In the genomic region with DNA sequence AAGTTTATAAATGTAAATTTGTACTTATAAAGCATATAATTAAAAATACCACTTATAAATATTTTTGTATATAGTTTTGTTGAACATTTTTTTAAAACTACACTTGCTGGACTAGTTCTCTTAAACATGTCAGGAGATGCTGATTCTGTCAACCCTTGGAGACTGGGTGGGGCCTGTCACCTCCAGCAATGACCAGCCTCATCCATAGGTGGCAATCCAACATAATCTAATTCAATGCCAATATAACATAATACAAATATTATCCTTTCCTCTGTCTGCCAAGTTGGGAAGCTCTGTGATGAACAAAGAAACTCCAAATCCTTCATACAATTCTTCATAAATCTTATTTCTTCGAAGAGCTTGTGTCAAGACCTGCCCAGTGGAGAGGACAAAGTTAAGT, we compare ENCODE assay signal across 7 cellular contexts.
DNase-seq lines count a peak whose midpoint lies in the region; ATAC-seq and TF ChIP-seq lines count a peak whose summit lies in the region.

No MANE protein-coding gene starts in this region.

- POLR2A ChIA-PET in HEK293T (lab: Yijun Ruan, JAX): no interaction called here

- H3K4me3 Mint-ChIP-seq in T-helper 17 cell: peak overlapping the region; percentile 31

- peak; percentile 73 for ATAC-seq in T-helper 17 cell
- no peak for ATAC-seq in lung (ENCODE audit: insufficient read depth, low FRiP score)
- no peak for ATAC-seq in HG03521 (IDR thresholded peaks at IDR 0.05; ENCODE audit: unreplicated experiment)
- ATAC-seq in GM19328 (IDR thresholded peaks at IDR 0.05; ENCODE audit: unreplicated experiment): no peak

- peak; percentile 15 for TF ChIP-seq CTCF in lung (IDR thresholded peaks at IDR 0.05; ENCODE audit: control extremely low read depth, extremely low read depth)

- H3K36me3 Mint-ChIP-seq in T-helper 17 cell (ENCODE audit: low read depth): peaks cover 12% of the 10 kb centered on the region

- H3K4me1 ChIP-seq in lung (ENCODE audit: control insufficient read depth in 2 of 2, insufficient read depth in 2 of 2, low read length in 2 of 2) (peaks cover 10 to 45% of the 10 kb centered on the region in 2 donors), HAP-1 (peaks cover under 1% of the 10 kb centered on the region; the same call in 1 of the 2 replicates)

- no peak overlapping the region for H3K4me3 ChIP-seq in lung
- no peak overlapping the region for H3K4me3 ChIP-seq in HAP-1

- DNase-seq in ELR (ENCODE audit: low read depth) (peak; percentile 52), HEK293T (ENCODE audit: extremely low spot score) (peak; percentile 26), T-helper 17 cell (no peak), lung (ENCODE audit: low spot score) (no peak), HAP-1 (ENCODE audit: low spot score in 2 of 2) (no peak)

- H3K4me1 Mint-ChIP-seq in T-helper 17 cell: peaks cover 53% of the 10 kb centered on the region

- in situ Hi-C loops in HAP-1 (cut with MboI; ENCODE audit: low sequenced_read_pairs): no loop called here

- H3K27ac Mint-ChIP-seq in T-helper 17 cell: no peak overlapping the region

- H3K27ac ChIP-seq in lung (ENCODE audit: low read depth in 1 of 2, low read length in 1 of 2): peak overlapping the region in 1 of 2 donors; percentile 6

- H3K36me3 ChIP-seq in lung (ENCODE audit: control insufficient read depth in 2 of 2, insufficient read depth in 2 of 2, low read length in 2 of 2): peaks cover 4% of the 10 kb centered on the region in 2 donors
- H3K36me3 ChIP-seq in HAP-1 (replicated peaks): no peaks in the 10 kb centered on the region

- H3K9me3 ChIP-seq in T-helper 17 cell (ENCODE audit: control insufficient read depth, low read length, poor library complexity, severe bottlenecking): no peaks in the 10 kb centered on the region
- H3K9me3 ChIP-seq in lung (ENCODE audit: control insufficient read depth in 2 of 2, insufficient read depth in 1 of 2, low read length in 1 of 2): no peaks in the 10 kb centered on the region
- no peaks in the 10 kb centered on the region for H3K9me3 ChIP-seq in HAP-1

- 39 to 64% methylated on average over 1 of the region's 1 CpG for WGBS in lung, 2 donors

- no peaks in the 10 kb centered on the region for H3K27me3 Mint-ChIP-seq in T-helper 17 cell

- CTCF ChIA-PET in HEK293T (lab: Yijun Ruan, JAX): interaction anchor here (1.1 kb wide), 1 partner anchor 65 kb away, joined by 3 read pairs; no protein-coding TSS in a partner anchor

- no peaks in the 10 kb centered on the region for H3K27me3 ChIP-seq in lung (ENCODE audit: control insufficient read depth, insufficient read depth)
- H3K27me3 ChIP-seq in HAP-1 (ENCODE audit: low read depth): no peaks in the 10 kb centered on the region

TF ChIP-seq in HEK293T, 16 proteins besides CTCF, POLR2A, EP300 and RAD21:
- TF ChIP-seq HDGF (IDR thresholded peaks at IDR 0.05; ENCODE audit: borderline replicate concordance): no peak
- TF ChIP-seq SP1 (IDR thresholded peaks at IDR 0.05): no peak
- TF ChIP-seq ELF4 (IDR thresholded peaks at IDR 0.05): no peak
- no peak for TF ChIP-seq NFRKB (IDR thresholded peaks at IDR 0.05)
- no peak for TF ChIP-seq ZNF384 (IDR thresholded peaks at IDR 0.05)
- TF ChIP-seq LEF1 (IDR thresholded peaks at IDR 0.05; ENCODE audit: borderline replicate concordance): no peak
- no peak for TF ChIP-seq CTBP1 (IDR thresholded peaks at IDR 0.05; ENCODE audit: borderline replicate concordance)
- no peak for TF ChIP-seq L3MBTL2 (conservative IDR thresholded peaks at IDR 0.05)
- TF ChIP-seq SUZ12 (IDR thresholded peaks at IDR 0.05): no peak
- no peak for TF ChIP-seq FOXA1 (IDR thresholded peaks at IDR 0.05)
- TF ChIP-seq, protein P1, sequence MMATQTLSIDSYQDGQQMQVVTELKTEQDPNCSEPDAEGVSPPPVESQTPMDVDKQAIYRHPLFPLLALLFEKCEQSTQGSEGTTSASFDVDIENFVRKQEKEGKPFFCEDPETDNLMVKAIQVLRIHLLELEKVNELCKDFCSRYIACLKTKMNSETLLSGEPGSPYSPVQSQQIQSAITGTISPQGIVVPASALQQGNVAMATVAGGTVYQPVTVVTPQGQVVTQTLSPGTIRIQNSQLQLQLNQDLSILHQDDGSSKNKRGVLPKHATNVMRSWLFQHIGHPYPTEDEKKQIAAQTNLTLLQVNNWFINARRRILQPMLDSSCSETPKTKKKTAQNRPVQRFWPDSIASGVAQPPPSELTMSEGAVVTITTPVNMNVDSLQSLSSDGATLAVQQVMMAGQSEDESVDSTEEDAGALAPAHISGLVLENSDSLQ (IDR thresholded peaks at IDR 0.05): no peak
- TF ChIP-seq TARDBP (IDR thresholded peaks at IDR 0.05): no peak
- no peak for TF ChIP-seq ARNT (IDR thresholded peaks at IDR 0.05)
- TF ChIP-seq BHLHE40 (IDR thresholded peaks at IDR 0.05; ENCODE audit: borderline replicate concordance): no peak
- no peak for TF ChIP-seq FOXM1 (IDR thresholded peaks at IDR 0.05; ENCODE audit: borderline replicate concordance)
- TF ChIP-seq FOXK2 (IDR thresholded peaks at IDR 0.05): no peak

Comparison
In these comparisons a context has a peak if more than half of its experiments do, and no peak if none do; other contexts are left out.
1. DNase-seq: peak in ELR (single experiment) and HEK293T (single experiment); none in T-helper 17 cell (0 of 3), lung (single experiment) and HAP-1 (0 of 2).